In genomic region chr11:68542617-68543016, GRCh38 we compare ENCODE assay signal across 12 cellular contexts.
DNase-seq lines count a peak whose midpoint lies in the region; ATAC-seq and TF ChIP-seq lines count a peak whose summit lies in the region.
"Had no signal": no experiment of that assay in that cellular context is flagged by ENCODE, and none has a peak within 500 bp of the region (broad histone marks: within the 10 kb centered on the region; RNA-seq: fewer than 3 reads in every experiment).

No MANE protein-coding gene starts in this region.

- H3K4me2 ChIP-seq in neuronal stem cell (ENCODE audit: insufficient read depth, low read length, poor library complexity, severe bottlenecking), result no peak overlapping the region

- no peak overlapping the region for H3K23ac ChIP-seq in neuronal stem cell (ENCODE audit: low read depth, low read length, poor library complexity)

- peaks cover 37% of the 10 kb centered on the region for H3K4me1 Mint-ChIP-seq in chondrocyte (ENCODE audit: low read depth)

- DNase-seq in AG04449 (ENCODE audit: low read depth, low spot score) (peak; percentile 67), HT1080 (ENCODE audit: low read depth) (peak; percentile 62), chondrocyte (ENCODE audit: low spot score) (no peak), mucosa of descending colon (no peak), NCI-H524 treated with DMSO at 0.1 percent for 48 hours (lab: John Stamatoyannopoulos, UW) (no peak), neuronal stem cell (ENCODE audit: low spot score) (no peak)
- DNase-seq in activated CD8-positive, alpha-beta memory T cell treated with anti-CD3 and anti-CD28 coated beads for 24 hours, result no peak
- DNase-seq: activated naive CD8-positive, alpha-beta T cell treated with anti-CD3 and anti-CD28 coated beads, Interleukin-2, amount 10 ng/mL, durations not matched to agents 7 days and 5 days; Caco-2; NCI-H774 had no signal

- no peak overlapping the region for H3K4ac ChIP-seq in neuronal stem cell (ENCODE audit: low read length)

- no peak overlapping the region for H3K27ac ChIP-seq in neuronal stem cell (replicated peaks; ENCODE audit: low read length)

- H3K9me3 Mint-ChIP-seq in chondrocyte (ENCODE audit: low read depth), result no peaks in the 10 kb centered on the region
- H3K9me3 Mint-ChIP-seq: activated naive CD8-positive, alpha-beta T cell treated with anti-CD3 and anti-CD28 coated beads, Interleukin-2, amount 10 ng/mL, durations not matched to agents 7 days and 5 days; IgD-negative memory B cell had no signal

- no peak overlapping the region for H4K91ac ChIP-seq in neuronal stem cell (ENCODE audit: low read depth, low read length, poor library complexity)

- WGBS in neuronal stem cell (ENCODE audit: extremely low coverage in 2 of 2, insufficient read length in 2 of 2, insufficient replicate concordance in 1 of 2), 2 donors, result no CpG with 5 or more reads among the region's 5 CpGs

- no peak overlapping the region for H2AK5ac ChIP-seq in neuronal stem cell (ENCODE audit: low read depth, low read length)

- H2BK5ac ChIP-seq in neuronal stem cell (ENCODE audit: low read length), result no peak overlapping the region

- H3K27me3 Mint-ChIP-seq in chondrocyte (ENCODE audit: low read depth), result no peaks in the 10 kb centered on the region
- H3K27me3 Mint-ChIP-seq: activated naive CD8-positive, alpha-beta T cell treated with anti-CD3 and anti-CD28 coated beads, Interleukin-2, amount 10 ng/mL, durations not matched to agents 7 days and 5 days; IgD-negative memory B cell had no signal

- H3K9me3 ChIP-seq in mucosa of descending colon (no peaks in the 10 kb centered on the region), neuronal stem cell (replicated peaks in 1 of 2; ENCODE audit: control insufficient read depth in 2 of 2, insufficient read depth in 1 of 2, low read depth in 1 of 2, low read length in 2 of 2) (peaks cover 6% of the 10 kb centered on the region in 2 donors)
- H3K9me3 ChIP-seq: Caco-2 had no signal

- TF ChIP-seq CTCF in AG04449 (IDR thresholded peaks at IDR 0.05; ENCODE audit: insufficient read depth, low read length, missing control alignments) (no peak), chondrocyte (IDR thresholded peaks at IDR 0.05) (no peak), mucosa of descending colon (IDR thresholded peaks at IDR 0.05) (no peak)

- H4K8ac ChIP-seq in neuronal stem cell (ENCODE audit: low read depth, low read length), result no peak overlapping the region

- H3K4me1 ChIP-seq in mucosa of descending colon (ENCODE audit: low read depth) (peaks cover 11% of the 10 kb centered on the region), neuronal stem cell (ENCODE audit: control insufficient read depth in 2 of 2, insufficient read depth in 1 of 2, low read depth in 1 of 2, low read length in 2 of 2) (peaks cover 2 to 3% of the 10 kb centered on the region in 2 donors)
- H3K4me1 ChIP-seq: Caco-2 had no signal

- H2AFZ ChIP-seq in neuronal stem cell (ENCODE audit: low read length), result no peak overlapping the region

- no peaks in the 10 kb centered on the region for H3K27me3 ChIP-seq in neuronal stem cell (ENCODE audit: control insufficient read depth in 3 of 3, insufficient read depth in 3 of 3, low read depth in 1 of 3, low read length in 3 of 3)

- intact Hi-C loops in mucosa of descending colon (cut with DNase I, micrococcal nuclease), result no loop called here

- H3K4me3 ChIP-seq in AG04449 (ENCODE audit: low read depth, low read length), result no peak overlapping the region
- no peak overlapping the region for H3K4me3 ChIP-seq in mucosa of descending colon
- no peak overlapping the region for H3K4me3 ChIP-seq in neuronal stem cell (ENCODE audit: low read length in 2 of 2)

- H3K9ac ChIP-seq in neuronal stem cell (ENCODE audit: low read depth, low read length, poor library complexity), result no peak overlapping the region

- no peak overlapping the region for H2BK15ac ChIP-seq in neuronal stem cell (ENCODE audit: low read length)

- CTCF ChIA-PET in AG04449 (lab: Yijun Ruan, JAX), result interaction anchor here (0.6 to 1.0 kb wide), 2 partner anchors 11 to 20 kb away, joined by 3 read pairs; no protein-coding TSS in a partner anchor

- ATAC-seq in mucosa of descending colon (peak; percentile 15), GM21447 (IDR thresholded peaks at IDR 0.05; ENCODE audit: unreplicated experiment) (no peak)

- no peak overlapping the region for H3K18ac ChIP-seq in neuronal stem cell (ENCODE audit: low read length)

- no peak overlapping the region for H2BK120ac ChIP-seq in neuronal stem cell (ENCODE audit: low read depth, low read length)

- no peak overlapping the region for H2BK12ac ChIP-seq in neuronal stem cell (ENCODE audit: low read length)

- POLR2A ChIA-PET in AG04449 (lab: Yijun Ruan, JAX), result no interaction called here

- peak overlapping the region; percentile 62 for H3K27ac Mint-ChIP-seq in chondrocyte (ENCODE audit: unreplicated experiment)

- no peak overlapping the region for H3K14ac ChIP-seq in neuronal stem cell (ENCODE audit: low read length)

- H3K4me3 Mint-ChIP-seq in chondrocyte (ENCODE audit: unreplicated experiment), result no peak overlapping the region
- H3K4me3 Mint-ChIP-seq: activated naive CD8-positive, alpha-beta T cell treated with anti-CD3 and anti-CD28 coated beads, Interleukin-2, amount 10 ng/mL, durations not matched to agents 7 days and 5 days; IgD-negative memory B cell had no signal

- H3K79me1 ChIP-seq in neuronal stem cell (ENCODE audit: low read depth, low read length), result peaks cover 13% of the 10 kb centered on the region

- peaks cover 11% of the 10 kb centered on the region for H3K36me3 Mint-ChIP-seq in chondrocyte (ENCODE audit: low read depth)

- H3K36me3 ChIP-seq in mucosa of descending colon (ENCODE audit: low read depth) (no peaks in the 10 kb centered on the region), neuronal stem cell (replicated peaks in 1 of 2; ENCODE audit: control insufficient read depth in 2 of 2, insufficient read depth in 2 of 2, low read length in 2 of 2) (peaks cover 34 to 96% of the 10 kb centered on the region in 2 donors)

Comparison
In these comparisons a context has a peak if more than half of its experiments do, and no peak if none do; other contexts are left out.
1. DNase-seq: peak in AG04449 (single experiment) and HT1080 (single experiment); none in chondrocyte (single experiment), mucosa of descending colon (0 of 3), activated CD8-positive, alpha-beta memory T cell treated with anti-CD3 and anti-CD28 coated beads for 24 hours (single experiment), NCI-H524 treated with DMSO at 0.1 percent for 48 hours (single experiment) and neuronal stem cell (single experiment).